ENCODE assay signal across 26 cellular contexts in the genomic region with DNA sequence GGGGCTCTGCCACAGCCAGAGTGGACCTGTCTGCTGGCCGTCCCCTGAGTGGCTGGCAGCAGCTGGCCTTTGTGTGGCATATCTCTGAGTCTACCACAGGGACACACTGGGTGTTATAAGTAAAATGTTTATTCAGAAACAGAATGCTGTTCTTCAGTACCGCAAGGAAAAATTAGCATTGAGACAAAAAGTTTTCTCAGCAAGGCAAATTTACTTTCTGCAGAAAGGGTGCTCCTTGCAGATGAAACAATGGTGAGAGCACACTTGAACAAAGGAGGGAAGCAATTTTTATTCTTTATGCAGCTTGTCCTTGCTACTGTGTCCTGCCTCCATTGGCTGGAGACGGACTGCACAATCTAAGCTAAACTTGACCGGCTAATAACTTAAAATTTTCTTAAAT. TPM values are rescaled to one million over a fixed set of nuclear protein-coding genes. Genes with fewer than 3 reads are reported as not detected.
DNase-seq lines count a peak whose midpoint lies in the region; FAIRE-seq and TF ChIP-seq lines count a peak whose summit lies in the region.
"Had no signal": no experiment of that assay in that cellular context is flagged by ENCODE, and none has a peak within 500 bp of the region (broad histone marks: within the 10 kb centered on the region; RNA-seq: fewer than 3 reads in every experiment).

No MANE protein-coding gene starts in this region.

- no peak overlapping the region for H4K8ac ChIP-seq in H1 (ENCODE audit: extremely low read depth, insufficient read depth, low read length)

- 0 out of 2 replicates have a peak overlapping the region, but pooled peaks have one; percentile 9 for H2BK12ac ChIP-seq in H1 (ENCODE audit: low read depth, low read length)

- no peak overlapping the region for H2AFZ ChIP-seq in H1 (ENCODE audit: low read length)

- H3K23me2 ChIP-seq in H1 (ENCODE audit: low read depth, low read length): no peaks in the 10 kb centered on the region

- no peak overlapping the region for H3K14ac ChIP-seq in H1 (ENCODE audit: insufficient read length)

- no peaks in the 10 kb centered on the region for H3K36me3 ChIP-seq in breast epithelium
- peaks cover 0 to 3% (median 0%) of the 10 kb centered on the region in 4 experiments; a peak in 3 of 8 replicates for H3K36me3 ChIP-seq in H1 (ENCODE audit: control insufficient read depth in 2 of 4, insufficient read depth in 4 of 4, low read length in 3 of 4)
- no peaks in the 10 kb centered on the region for H3K36me3 ChIP-seq in vagina
- H3K36me3 ChIP-seq: ovary, sigmoid colon had no signal

- no peak overlapping the region for H3K56ac ChIP-seq in H1 (replicated peaks; ENCODE audit: insufficient read length, low read depth, low read length)

- H3K4ac ChIP-seq in H1 (replicated peaks; ENCODE audit: insufficient read length, low read depth, low read length): no peak overlapping the region

- H3K18ac ChIP-seq in H1 (ENCODE audit: extremely low read depth, low read length): no peak overlapping the region

- no peak overlapping the region for H3K4me2 ChIP-seq in H1 (ENCODE audit: insufficient read depth in 1 of 2, low read depth in 2 of 2, low read length in 2 of 2)

- peaks cover 28% of the 10 kb centered on the region for H3K36me3 Mint-ChIP-seq in MCF 10A (ENCODE audit: insufficient read depth, unreplicated experiment)

- no peak overlapping the region for H2BK15ac ChIP-seq in H1 (ENCODE audit: low read length)

- TF ChIP-seq CTCF in MCF 10A (IDR thresholded peaks at IDR 0.05; ENCODE audit: unreplicated experiment) (no peak), breast epithelium (IDR thresholded peaks at IDR 0.05) (no peak), H1 (IDR thresholded peaks at IDR 0.05; ENCODE audit: control extremely low read depth in 1 of 3, insufficient read depth in 1 of 3, low read depth in 1 of 3, low read length in 3 of 3) (no peak), vagina (IDR thresholded peaks at IDR 0.05) (no peak)

- no peaks in the 10 kb centered on the region for H3K27me3 Mint-ChIP-seq in MCF 10A (ENCODE audit: insufficient read depth, unreplicated experiment)
- H3K27me3 Mint-ChIP-seq: activated CD4-positive, alpha-beta T cell treated with anti-CD3 and anti-CD28 coated beads, Interleukin-2, amount 10 ng/mL, durations not matched to agents 24 days and 14 days; activated naive CD8-positive, alpha-beta T cell treated with anti-CD3 and anti-CD28 coated beads, Interleukin-2, amount 10 ng/mL, durations not matched to agents 7 days and 5 days; brain; dendritic cell treated with granulocyte-macrophage colony-stimulating factor and Interleukin-4, amounts not matched to agents 40 ng/mL and 50 ng/mL, for 4 days had no signal

- H2AK5ac ChIP-seq in H1 (ENCODE audit: low read depth, low read length): no peak overlapping the region

- no peak overlapping the region for H3K9ac ChIP-seq in H1 (replicated peaks in 1 of 4; ENCODE audit: extremely low read depth in 1 of 4, low read depth in 3 of 4, low read length in 3 of 4)

- H3K9me3 ChIP-seq in breast epithelium (peaks cover 11 to 13% of the 10 kb centered on the region in 2 donors), H1 (ENCODE audit: insufficient read depth in 2 of 2, low read depth in 1 of 2, low read length in 1 of 2) (no peaks in the 10 kb centered on the region), vagina (peaks cover 9% of the 10 kb centered on the region)
- H3K9me3 ChIP-seq: ovary had no signal

- no TSS peak for BruUV-seq in MCF 10A (replicated peaks; lab: Mats Ljungman, UMichigan)

- TF ChIP-seq EP300 in H1 (IDR thresholded peaks at IDR 0.05; ENCODE audit: borderline replicate concordance in 1 of 2, low read depth in 2 of 2, low read length in 2 of 2): no peak

- 84% methylated on average over 4 of the region's 4 CpGs; no CpG with 5 or more reads in 1 of the 2 experiments for whole genome bisulfite sequencing in H1 (ENCODE audit: extremely low coverage in 1 of 2, insufficient coverage in 1 of 2, insufficient read length in 1 of 2, insufficient replicate concordance in 2 of 2, low coverage in 1 of 2, low lambda C conversion rate in 2 of 2, missing lambda C conversion rate in 1 of 2), 2 experiments

- H2BK120ac ChIP-seq in H1 (replicated peaks; ENCODE audit: low read depth, low read length): no peak overlapping the region

- peaks cover 31% of the 10 kb centered on the region for H3K4me1 Mint-ChIP-seq in MCF 10A (ENCODE audit: insufficient read depth, unreplicated experiment)
- H3K4me1 Mint-ChIP-seq: brain had no signal

- H3K79me1 ChIP-seq in H1 (ENCODE audit: low read depth, low read length): no peaks in the 10 kb centered on the region

- H2BK5ac ChIP-seq in H1 (ENCODE audit: low read depth, low read length): no peak overlapping the region

- no peaks in the 10 kb centered on the region for H3K27me3 ChIP-seq in breast epithelium
- H3K27me3 ChIP-seq in H1 (replicated peaks in 1 of 4; ENCODE audit: control insufficient read depth in 3 of 4, extremely low read depth in 1 of 4, insufficient read depth in 3 of 4, low read length in 3 of 4): no peaks in the 10 kb centered on the region
- no peaks in the 10 kb centered on the region for H3K27me3 ChIP-seq in vagina
- H3K27me3 ChIP-seq: ovary, sigmoid colon had no signal

- TF ChIP-seq RAD21 in H1 (IDR thresholded peaks at IDR 0.05 in 1 of 2, conservative IDR thresholded peaks at IDR 0.05 in 1 of 2; ENCODE audit: low read depth in 2 of 2, low read length in 2 of 2): no peak

- H3K23ac ChIP-seq in H1 (ENCODE audit: insufficient read length): no peak overlapping the region

- no peak overlapping the region for H3K4me3 Mint-ChIP-seq in MCF 10A (ENCODE audit: unreplicated experiment)
- H3K4me3 Mint-ChIP-seq: activated CD4-positive, alpha-beta T cell treated with anti-CD3 and anti-CD28 coated beads, Interleukin-2, amount 10 ng/mL, durations not matched to agents 24 days and 14 days; activated naive CD8-positive, alpha-beta T cell treated with anti-CD3 and anti-CD28 coated beads, Interleukin-2, amount 10 ng/mL, durations not matched to agents 7 days and 5 days; brain; dendritic cell treated with granulocyte-macrophage colony-stimulating factor and Interleukin-4, amounts not matched to agents 40 ng/mL and 50 ng/mL, for 4 days had no signal

- H3K4me1 ChIP-seq in breast epithelium (no peaks in the 10 kb centered on the region), H1 (replicated peaks in 1 of 4; ENCODE audit: control insufficient read depth in 3 of 4, insufficient read depth in 4 of 4, low read length in 3 of 4) (no peaks in the 10 kb centered on the region), vagina (no peaks in the 10 kb centered on the region)
- H3K4me1 ChIP-seq: sigmoid colon had no signal

- H3K79me2 ChIP-seq in H1 (ENCODE audit: control insufficient read depth in 1 of 2, insufficient read depth in 2 of 2, low read length in 2 of 2): no peaks in the 10 kb centered on the region

- POLR2A ChIA-PET in MCF 10A (lab: Yijun Ruan, JAX) (interaction anchor here (0.7 to 1.9 kb wide), 7 partner anchors 17 to 178 kb away, joined by 3 to 21 read pairs (median 5); partner anchors contain the start of genes CCDC51, CELSR3, COL7A1 and SLC26A6), H1 (lab: Charles Lee; ENCODE audit: partially characterized antibody) (interaction anchor here (0.8 to 1.8 kb wide), 6 partner anchors 8 to 44 kb away, joined by 3 to 5 read pairs (median 4); partner anchors contain the start of gene UQCRC1)

- no peaks in the 10 kb centered on the region for H3K9me3 Mint-ChIP-seq in MCF 10A (ENCODE audit: unreplicated experiment)

- intact Hi-C loops in MCF 10A (cut with micrococcal nuclease) (no loop called here), breast epithelium (cut with DNase I; ENCODE audit: low total_unique reads) (loop anchor here (5.0 kb wide), 1 partner anchor 1110 kb away; no protein-coding TSS in a partner anchor), vagina (cut with DNase I) (no loop called here)

- H4K5ac ChIP-seq in H1 (ENCODE audit: insufficient read length, low read depth, low read length): no peak overlapping the region

- peak overlapping the region; percentile 96 for H3K27ac Mint-ChIP-seq in MCF 10A (ENCODE audit: low read depth, unreplicated experiment)
- H3K27ac Mint-ChIP-seq: activated CD4-positive, alpha-beta T cell treated with anti-CD3 and anti-CD28 coated beads, Interleukin-2, amount 10 ng/mL, durations not matched to agents 24 days and 14 days; activated naive CD8-positive, alpha-beta T cell treated with anti-CD3 and anti-CD28 coated beads, Interleukin-2, amount 10 ng/mL, durations not matched to agents 7 days and 5 days; activated T-helper 2 cell treated with anti-CD3 and anti-CD28 coated beads, Interferon-gamma antibody, Interleukin-2, Interleukin-4, amounts not matched to agents 10 μg/mL and 5 μg/mL and 100 μg/mL, durations not matched to agents 14 hours and 24 hours and 36 hours; brain; dendritic cell treated with granulocyte-macrophage colony-stimulating factor and Interleukin-4, amounts not matched to agents 40 ng/mL and 50 ng/mL, for 4 days had no signal

- DNase-seq in MCF 10A (ENCODE audit: unreplicated experiment) (no peak), breast epithelium (ENCODE audit: low spot score in 2 of 2) (no peak), H1 (ENCODE audit: low read depth in 1 of 2, low spot score in 2 of 2) (no peak), vagina (ENCODE audit: extremely low spot score in 2 of 2) (no peak), pons (ENCODE audit: low spot score) (no peak)
- no peak for DNase-seq in effector CD4-positive, alpha-beta T cell
- DNase-seq: activated CD4-positive, alpha-beta T cell treated with anti-CD3 and anti-CD28 coated beads, Interleukin-2, amount 10 ng/mL, durations not matched to agents 24 days and 14 days; activated naive CD8-positive, alpha-beta T cell treated with anti-CD3 and anti-CD28 coated beads, Interleukin-2, amount 10 ng/mL, durations not matched to agents 7 days and 5 days; foreskin melanocyte; kidney; NCI-H2171 treated with DMSO at 0.1 percent for 48 hours; NCI-H69; ovary; Right ventricle myocardium superior; sigmoid colon; stimulated activated naive CD4-positive, alpha-beta T cell; SW 1271 had no signal

- no peak for TF ChIP-seq POLR2A in breast epithelium (IDR thresholded peaks at IDR 0.05)
- no peak for TF ChIP-seq POLR2A in H1 (IDR thresholded peaks at IDR 0.05; ENCODE audit: control extremely low read depth in 1 of 2, low read depth in 2 of 2, low read length in 2 of 2)
- no peak for TF ChIP-seq POLR2A in vagina (IDR thresholded peaks at IDR 0.05)

- FAIRE-seq in H1 (lab: Jason Lieb, UNC): no peak
- FAIRE-seq: kidney, TTC549 had no signal

- H3K4me3 ChIP-seq in breast epithelium (no peak overlapping the region), H1 (ENCODE audit: extremely low read depth in 1 of 4, insufficient read depth in 2 of 4, low read depth in 3 of 4, low read length in 4 of 4) (no peak overlapping the region), vagina (no peak overlapping the region)
- H3K4me3 ChIP-seq: lung, ovary, sigmoid colon had no signal

- no peak overlapping the region for H2BK20ac ChIP-seq in H1 (ENCODE audit: low read length)

- CTCF ChIA-PET in MCF 10A (lab: Yijun Ruan, JAX) (interaction anchor here (0.6 to 1.4 kb wide), 2 partner anchors 18 to 122 kb away, joined by 3 to 4 read pairs; partner anchors contain the start of gene SLC26A6), H1 (lab: Charles Lee; ENCODE audit: partially characterized antibody) (interaction anchor here (0.8 kb wide), 1 partner anchor 36 kb away, joined by 4 read pairs; no protein-coding TSS in a partner anchor)

- H4K20me1 ChIP-seq in H1 (replicated peaks in 1 of 2; ENCODE audit: control insufficient read depth in 1 of 2, insufficient read depth in 2 of 2, low read length in 2 of 2): peaks cover 0 to 2% of the 10 kb centered on the region in 2 experiments

- no peak overlapping the region for H4K91ac ChIP-seq in H1 (replicated peaks; ENCODE audit: insufficient read length, low read length)

- H3K27ac ChIP-seq in breast epithelium (no peak overlapping the region), H1 (ENCODE audit: low read depth, low read length) (no peak overlapping the region), vagina (peak overlapping the region; percentile 60)
- H3K27ac ChIP-seq: ovary, sigmoid colon had no signal

RNA-seq across cellular contexts. Expression of gene TMEM89, which starts 4.0 kb away (rescaled TPM):
- total RNA-seq in MCF 10A (2022): not detected in 2 replicates
- total RNA-seq in breast epithelium: not detected
- total RNA-seq in H1 (2021; fragmentation: NEBNext Ultra II Directional; extraction: Animal tissue kit (Norgen Biotek cat#: 25700)): not detected in 2 replicates
- polyA plus RNA-seq in H1 (2011; rRNA removed): 0.24 TPM in 1 of 2 replicates, not detected in the other
- not detected for polyA plus RNA-seq in H1 (2011; cell fraction: cytosol; rRNA removed)
- 1.3 TPM for polyA plus RNA-seq in H1 (2011; cell fraction: nucleus; rRNA removed)
- 0.34 to 0.42 TPM in 2 of 4 replicates, not detected in the others for polyA plus RNA-seq in H1 (2012, experiment 1 of 2)
- not detected for polyA plus RNA-seq in H1 (2012, experiment 2 of 2)
- polyA plus RNA-seq in H1 (2013, experiment 1 of 2): 0.12 TPM
- polyA plus RNA-seq in H1 (2013, experiment 2 of 2): 0.11 TPM
- not detected in 2 replicates for polyA minus RNA-seq in H1 (2011; rRNA and poly(A)+ RNA removed)
- polyA minus RNA-seq in H1 (2011; cell fraction: cytosol; rRNA and poly(A)+ RNA removed): not detected
- polyA minus RNA-seq in H1 (2011; cell fraction: nucleus; rRNA and poly(A)+ RNA removed): not detected
- not detected for total RNA-seq in vagina
- total RNA-seq: A172; activated naive CD8-positive, alpha-beta T cell treated with anti-CD3 and anti-CD28 coated beads, Interleukin-2, amount 10 ng/mL, durations not matched to agents 7 days and 5 days; epithelial cell of proximal tubule; kidney; lung; myocyte; ovary; Right ventricle myocardium superior; sigmoid colon had no signal
- polyA plus RNA-seq: BJ, ovary had no signal

RNA-seq across cellular contexts. Expression of gene UQCRC1, which starts 8.1 kb away (rescaled TPM):
- total RNA-seq in MCF 10A (2022): 383 and 413 TPM in 2 replicates
- total RNA-seq in breast epithelium: 100 to 1,000 TPM; 163 to 230 (median 180) TPM
- total RNA-seq in H1 (2021; fragmentation: NEBNext Ultra II Directional; extraction: Animal tissue kit (Norgen Biotek cat#: 25700)): 310 TPM in 2 replicates
- polyA plus RNA-seq in H1 (2011; rRNA removed): 720 TPM in 2 replicates
- polyA plus RNA-seq in H1 (2011; cell fraction: cytosol; rRNA removed): 628 TPM
- polyA plus RNA-seq in H1 (2011; cell fraction: nucleus; rRNA removed): 930 TPM
- 341 to 466 TPM (median 436 TPM) in 4 replicates for polyA plus RNA-seq in H1 (2012, experiment 1 of 2)
- 815 TPM for polyA plus RNA-seq in H1 (2012, experiment 2 of 2)
- 179 TPM for polyA plus RNA-seq in H1 (2013, experiment 1 of 2)
- polyA plus RNA-seq in H1 (2013, experiment 2 of 2): 164 TPM
- 871 and 931 TPM in 2 replicates for polyA minus RNA-seq in H1 (2011; rRNA and poly(A)+ RNA removed)
- 323 TPM for polyA minus RNA-seq in H1 (2011; cell fraction: cytosol; rRNA and poly(A)+ RNA removed)
- 283 TPM for polyA minus RNA-seq in H1 (2011; cell fraction: nucleus; rRNA and poly(A)+ RNA removed)
- 190 TPM for total RNA-seq in vagina

RNA-seq across cellular contexts. Expression of gene SLC26A6, which starts 17.7 kb away (rescaled TPM):
- 47.4 and 63.3 TPM in 2 replicates for total RNA-seq in MCF 10A (2022)
- 10 to 100 TPM; 12.6 to 21.6 (median 16.0) TPM for total RNA-seq in breast epithelium
- 50.4 and 51.2 TPM in 2 replicates for total RNA-seq in H1 (2021; fragmentation: NEBNext Ultra II Directional; extraction: Animal tissue kit (Norgen Biotek cat#: 25700))
- polyA plus RNA-seq in H1 (2011; rRNA removed): 58.0 and 97.1 TPM in 2 replicates
- polyA plus RNA-seq in H1 (2011; cell fraction: cytosol; rRNA removed): 56.2 TPM
- polyA plus RNA-seq in H1 (2011; cell fraction: nucleus; rRNA removed): 414 TPM
- 41.3 to 61.6 TPM (median 60.3 TPM) in 4 replicates for polyA plus RNA-seq in H1 (2012, experiment 1 of 2)
- polyA plus RNA-seq in H1 (2012, experiment 2 of 2): 50.8 TPM
- polyA plus RNA-seq in H1 (2013, experiment 1 of 2): 59.4 TPM
- 53.8 TPM for polyA plus RNA-seq in H1 (2013, experiment 2 of 2)
- polyA minus RNA-seq in H1 (2011; rRNA and poly(A)+ RNA removed): 49.8 and 64.4 TPM in 2 replicates
- 34.9 TPM for polyA minus RNA-seq in H1 (2011; cell fraction: cytosol; rRNA and poly(A)+ RNA removed)
- 74.3 TPM for polyA minus RNA-seq in H1 (2011; cell fraction: nucleus; rRNA and poly(A)+ RNA removed)
- 35.1 TPM for total RNA-seq in vagina

RNA-seq across cellular contexts. Expression of gene COL7A1, which starts 22.4 kb away (rescaled TPM):
- total RNA-seq in MCF 10A (2022) (44.2 and 60.5 TPM in 2 replicates), breast epithelium (10 to 100 TPM in 2 of 3 donors, under 1 TPM in 1; 0.48 to 18.6 (median 12.5) TPM), vagina (148 TPM)
- 7.8 and 10.7 TPM in 2 replicates for total RNA-seq in H1 (2021; fragmentation: NEBNext Ultra II Directional; extraction: Animal tissue kit (Norgen Biotek cat#: 25700))
- polyA plus RNA-seq in H1 (2011; rRNA removed): 13.9 and 15.6 TPM in 2 replicates
- 7.8 TPM for polyA plus RNA-seq in H1 (2011; cell fraction: cytosol; rRNA removed)
- 112 TPM for polyA plus RNA-seq in H1 (2011; cell fraction: nucleus; rRNA removed)
- 11.1 to 26.5 TPM (median 23.5 TPM) in 4 replicates for polyA plus RNA-seq in H1 (2012, experiment 1 of 2)
- 7.2 TPM for polyA plus RNA-seq in H1 (2012, experiment 2 of 2)
- 4.3 TPM for polyA plus RNA-seq in H1 (2013, experiment 1 of 2)
- polyA plus RNA-seq in H1 (2013, experiment 2 of 2): 4.5 TPM
- 3.2 and 4.3 TPM in 2 replicates for polyA minus RNA-seq in H1 (2011; rRNA and poly(A)+ RNA removed)
- polyA minus RNA-seq in H1 (2011; cell fraction: cytosol; rRNA and poly(A)+ RNA removed): 2.4 TPM
- 16.7 TPM for polyA minus RNA-seq in H1 (2011; cell fraction: nucleus; rRNA and poly(A)+ RNA removed)

RNA-seq across cellular contexts. Expression of gene CELSR3, which starts 45.1 kb away (rescaled TPM):
- 17.6 and 21.5 TPM in 2 replicates for total RNA-seq in MCF 10A (2022)
- 1 to 10 TPM in 2 of 3 donors, under 1 TPM in 1; 0.88 to 1.3 (median 1.1) TPM for total RNA-seq in breast epithelium
- 26.7 and 29.5 TPM in 2 replicates for total RNA-seq in H1 (2021; fragmentation: NEBNext Ultra II Directional; extraction: Animal tissue kit (Norgen Biotek cat#: 25700))
- polyA plus RNA-seq in H1 (2011; rRNA removed): 11.6 and 17.5 TPM in 2 replicates
- polyA plus RNA-seq in H1 (2011; cell fraction: cytosol; rRNA removed): 11.5 TPM
- polyA plus RNA-seq in H1 (2011; cell fraction: nucleus; rRNA removed): 57.7 TPM
- polyA plus RNA-seq in H1 (2012, experiment 1 of 2): 16.1 to 23.3 TPM (median 21.1 TPM) in 4 replicates
- polyA plus RNA-seq in H1 (2012, experiment 2 of 2): 19.3 TPM
- polyA plus RNA-seq in H1 (2013, experiment 1 of 2): 17.3 TPM
- 14.2 TPM for polyA plus RNA-seq in H1 (2013, experiment 2 of 2)
- polyA minus RNA-seq in H1 (2011; rRNA and poly(A)+ RNA removed): 26.2 and 26.5 TPM in 2 replicates
- polyA minus RNA-seq in H1 (2011; cell fraction: cytosol; rRNA and poly(A)+ RNA removed): 20.9 TPM
- polyA minus RNA-seq in H1 (2011; cell fraction: nucleus; rRNA and poly(A)+ RNA removed): 30.1 TPM
- 2.2 TPM for total RNA-seq in vagina
